15 cellular contexts compared by ENCODE assay signal in the genomic region with DNA sequence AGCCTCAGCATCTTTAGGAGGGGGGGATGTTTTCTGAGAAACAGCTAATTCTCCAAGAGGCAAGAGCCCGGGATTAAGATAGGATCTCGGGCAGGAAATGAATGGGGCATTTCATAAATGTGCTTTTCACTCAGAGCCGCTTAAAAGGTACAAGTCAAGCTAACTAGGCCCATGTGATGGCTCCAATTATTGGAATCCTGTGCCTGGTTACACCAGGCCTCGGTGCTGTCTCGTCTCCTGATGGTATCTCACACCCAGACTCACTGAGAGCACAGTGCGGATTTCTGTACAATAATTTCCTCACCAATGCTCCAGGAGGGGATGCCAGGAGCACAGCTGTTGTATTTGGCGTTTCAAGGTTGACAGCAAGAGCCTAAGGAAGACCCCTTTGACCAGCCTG.
DNase-seq lines count a peak whose midpoint lies in the region; ATAC-seq and TF ChIP-seq lines count a peak whose summit lies in the region.
"Had no signal": no experiment of that assay in that cellular context is flagged by ENCODE, and none has a peak within 500 bp of the region (broad histone marks: within the 10 kb centered on the region; RNA-seq: fewer than 3 reads in every experiment).

No MANE protein-coding gene starts in this region.

- H3K4me3 Mint-ChIP-seq in WTC11: no peak overlapping the region
- H3K4me3 Mint-ChIP-seq: CD4-positive, alpha-beta memory T cell had no signal

- no peak for ATAC-seq in WTC11
- ATAC-seq: GM12878, HCT116 had no signal

- POLR2A ChIA-PET in WTC11 (lab: Charles Lee): no interaction called here

- CTCF ChIA-PET in WTC11 (lab: Charles Lee): no interaction called here

- DNase-seq in BE2C: peak; percentile 83
- DNase-seq in SK-N-DZ (ENCODE audit: low spot score): peak; percentile 83
- DNase-seq in fibroblast of villous mesenchyme (ENCODE audit: low read depth): peak; percentile 13
- peak; percentile 73 for DNase-seq in retinal pigment epithelial cell (ENCODE audit: low read depth)
- no peak for DNase-seq in NCI-H1436 treated with DMSO at 0.1 percent for 48 hours (lab: John Stamatoyannopoulos, UW)
- DNase-seq in WTC11 (ENCODE audit: low spot score): no peak
- DNase-seq in retina: no peak
- no peak for DNase-seq in NCI-H1092 (lab: John Stamatoyannopoulos, UW)
- DNase-seq: 8988T; AML-193; CD4-positive, alpha-beta memory T cell; DMS79; GM23248 had no signal

- no peaks in the 10 kb centered on the region for H3K36me3 ChIP-seq in BE2C

- H3K36me3 Mint-ChIP-seq in WTC11: peaks cover 20% of the 10 kb centered on the region
- H3K36me3 Mint-ChIP-seq: CD4-positive, alpha-beta memory T cell had no signal

- H3K4me1 ChIP-seq in BE2C: peaks cover 22% of the 10 kb centered on the region

- no peaks in the 10 kb centered on the region for H3K9me3 ChIP-seq in BE2C

- TF ChIP-seq CTCF in BE2C (IDR thresholded peaks at IDR 0.05; ENCODE audit: low read depth, low read length) (0 out of 2 replicates have a peak, but pooled peaks have one; percentile 4), fibroblast of villous mesenchyme (IDR thresholded peaks at IDR 0.05; ENCODE audit: insufficient read depth, low read depth, low read length) (no peak), retinal pigment epithelial cell (conservative IDR thresholded peaks at IDR 0.05; ENCODE audit: low read depth, low read length) (no peak), WTC11 (IDR thresholded peaks at IDR 0.05) (no peak)

- H3K4me1 Mint-ChIP-seq in WTC11: peaks cover 11% of the 10 kb centered on the region

- H3K27me3 ChIP-seq in BE2C: no peaks in the 10 kb centered on the region

- H3K27ac Mint-ChIP-seq in WTC11: no peak overlapping the region

- H3K9me3 Mint-ChIP-seq in WTC11: peaks cover 25% of the 10 kb centered on the region
- H3K9me3 Mint-ChIP-seq: CD4-positive, alpha-beta memory T cell had no signal

- H3K27me3 Mint-ChIP-seq in WTC11 (ENCODE audit: low read depth): peaks cover 4% of the 10 kb centered on the region; the same call in 1 of the 2 replicates

- H3K4me3 ChIP-seq in BE2C (ENCODE audit: low read depth, low read length) (no peak overlapping the region), fibroblast of villous mesenchyme (ENCODE audit: low read depth, low read length) (no peak overlapping the region), retinal pigment epithelial cell (ENCODE audit: low read length) (no peak overlapping the region)
- H3K4me3 ChIP-seq: GM12878, GM23248 had no signal

TF ChIP-seq in WTC11, 78 proteins besides CTCF, POLR2A, EP300 and RAD21:
- TF ChIP-seq ZNF396 (CRISPR knock-in tag; IDR thresholded peaks at IDR 0.05; ENCODE audit: borderline replicate concordance): no peak
- no peak for TF ChIP-seq ZMAT4 (CRISPR knock-in tag; IDR thresholded peaks at IDR 0.05)
- TF ChIP-seq, protein P1, sequence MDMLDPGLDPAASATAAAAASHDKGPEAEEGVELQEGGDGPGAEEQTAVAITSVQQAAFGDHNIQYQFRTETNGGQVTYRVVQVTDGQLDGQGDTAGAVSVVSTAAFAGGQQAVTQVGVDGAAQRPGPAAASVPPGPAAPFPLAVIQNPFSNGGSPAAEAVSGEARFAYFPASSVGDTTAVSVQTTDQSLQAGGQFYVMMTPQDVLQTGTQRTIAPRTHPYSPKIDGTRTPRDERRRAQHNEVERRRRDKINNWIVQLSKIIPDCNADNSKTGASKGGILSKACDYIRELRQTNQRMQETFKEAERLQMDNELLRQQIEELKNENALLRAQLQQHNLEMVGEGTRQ (CRISPR knock-in tag; IDR thresholded peaks at IDR 0.05): no peak
- no peak for TF ChIP-seq MXD4 (CRISPR knock-in tag; IDR thresholded peaks at IDR 0.05; ENCODE audit: borderline replicate concordance)
- TF ChIP-seq CBFB (CRISPR knock-in tag; IDR thresholded peaks at IDR 0.05; ENCODE audit: low read depth): no peak
- TF ChIP-seq ZSCAN18 (CRISPR knock-in tag; IDR thresholded peaks at IDR 0.05): no peak
- TF ChIP-seq ZNF317 (CRISPR knock-in tag; IDR thresholded peaks at IDR 0.05; ENCODE audit: borderline replicate concordance, low read depth): no peak
- TF ChIP-seq FOXK1 (CRISPR knock-in tag; IDR thresholded peaks at IDR 0.05): no peak
- TF ChIP-seq KAT7 (CRISPR knock-in tag; IDR thresholded peaks at IDR 0.05; ENCODE audit: borderline replicate concordance): no peak
- TF ChIP-seq E2F4 (CRISPR knock-in tag; IDR thresholded peaks at IDR 0.05; ENCODE audit: borderline replicate concordance, low read depth): no peak
- no peak for TF ChIP-seq JUN (CRISPR knock-in tag; IDR thresholded peaks at IDR 0.05)

Comparison
In these comparisons a context has a peak if more than half of its experiments do, and no peak if none do; other contexts are left out.
1. DNase-seq: peak in BE2C (single experiment), SK-N-DZ (single experiment), fibroblast of villous mesenchyme (single experiment) and retinal pigment epithelial cell (single experiment); none in NCI-H1436 treated with DMSO at 0.1 percent for 48 hours (single experiment), WTC11 (single experiment), retina (single experiment) and NCI-H1092 (single experiment).